23 cellular contexts compared by ENCODE assay signal in the genomic region with DNA sequence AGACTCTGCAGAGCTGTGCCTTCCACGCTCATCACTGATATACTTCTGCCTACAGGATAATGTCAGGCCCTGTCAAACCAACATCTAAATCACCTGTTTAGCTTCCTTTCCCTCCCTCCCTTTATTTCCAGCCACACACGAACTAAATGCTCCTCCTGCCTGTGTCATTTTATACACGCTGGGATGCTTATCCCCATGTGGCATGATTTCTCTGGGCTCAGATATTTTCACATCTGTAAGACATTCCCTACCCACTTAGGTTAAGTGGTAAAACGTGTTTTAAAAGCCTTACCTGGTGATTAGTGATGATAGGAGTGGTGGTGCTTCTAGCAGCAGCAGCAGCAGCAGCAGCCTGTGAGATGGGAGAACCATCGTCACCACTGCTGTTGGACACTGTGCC.
DNase-seq lines count a peak whose midpoint lies in the region; ATAC-seq, FAIRE-seq and TF ChIP-seq lines count a peak whose summit lies in the region.
"Had no signal": no experiment of that assay in that cellular context is flagged by ENCODE, and none has a peak within 500 bp of the region (broad histone marks: within the 10 kb centered on the region; RNA-seq: fewer than 3 reads in every experiment).

No MANE protein-coding gene starts in this region.

- FAIRE-seq in urothelium cell line (lab: Jason Lieb, UNC): peak; percentile 9
- FAIRE-seq: D721Med, GM12878, GM19239 had no signal

- no peak for TF ChIP-seq POLR2A in IMR-90 (IDR thresholded peaks at IDR 0.05; ENCODE audit: low read depth, low read length)

- H2BK120ac ChIP-seq in IMR-90 (ENCODE audit: low read depth, low read length): peak overlapping the region; percentile 99

- no peaks in the 10 kb centered on the region for H4K20me1 ChIP-seq in IMR-90 (ENCODE audit: insufficient read depth, low read length)
- no peaks in the 10 kb centered on the region for H4K20me1 ChIP-seq in neural cell (ENCODE audit: insufficient read depth)
- no peaks in the 10 kb centered on the region for H4K20me1 ChIP-seq in mammary epithelial cell (ENCODE audit: insufficient read depth, low read length)
- H4K20me1 ChIP-seq: BLaER1 had no signal

- peaks cover 14% of the 10 kb centered on the region for H3K9me1 ChIP-seq in IMR-90 (ENCODE audit: insufficient read depth, low read length)

- peak overlapping the region; percentile 99 for H4K91ac ChIP-seq in IMR-90 (ENCODE audit: insufficient read depth, low read depth, low read length)

- no peak overlapping the region for H3K27ac Mint-ChIP-seq in CD8-positive, alpha-beta memory T cell
- H3K27ac Mint-ChIP-seq: B cell; CD4-positive, CD25-positive, alpha-beta regulatory T cell; CD8-positive, alpha-beta T cell; GM23338; H9 had no signal

- no peak for ATAC-seq in IMR-90 (ENCODE audit: low read depth)
- no peak for ATAC-seq in HG03442 (IDR thresholded peaks at IDR 0.05; ENCODE audit: unreplicated experiment)
- ATAC-seq in GM19397 (IDR thresholded peaks at IDR 0.05; ENCODE audit: unreplicated experiment): no peak
- ATAC-seq: CD8-positive, alpha-beta T cell; GM12878; GM23338; HCT116 had no signal

- peak overlapping the region; percentile 81 for H2BK15ac ChIP-seq in IMR-90 (ENCODE audit: low read depth, low read length)

- POLR2A ChIA-PET in IMR-90 (lab: Charles Lee; ENCODE audit: unreplicated experiment): no interaction called here
- POLR2A ChIA-PET in CD8-positive, alpha-beta memory T cell (lab: Charles Lee): no interaction called here

- H3K79me2 ChIP-seq in neural cell (replicated peaks; ENCODE audit: insufficient read depth, low read length): no peaks in the 10 kb centered on the region
- H3K79me2 ChIP-seq in mammary epithelial cell (ENCODE audit: insufficient read depth, low read length): no peaks in the 10 kb centered on the region

- H3K9me3 ChIP-seq in IMR-90 (ENCODE audit: control insufficient read depth, insufficient read depth, low read length) (no peaks in the 10 kb centered on the region), neural cell (ENCODE audit: low read length) (no peaks in the 10 kb centered on the region), mammary epithelial cell (replicated peaks; ENCODE audit: insufficient read depth, low read length) (peaks cover 20% of the 10 kb centered on the region)
- H3K9me3 ChIP-seq in CD8-positive, alpha-beta memory T cell (ENCODE audit: low read length): no peaks in the 10 kb centered on the region
- H3K9me3 ChIP-seq: BLaER1 had no signal

- H3K56ac ChIP-seq in IMR-90 (ENCODE audit: extremely low read depth, insufficient read depth, low read length): peak overlapping the region; percentile 97

- CTCF ChIA-PET in IMR-90 (lab: Yijun Ruan, JAX): no interaction called here
- CTCF ChIA-PET in mammary epithelial cell (lab: Charles Lee; ENCODE audit: low non-redundant PET): no interaction called here
- CTCF ChIA-PET in CD8-positive, alpha-beta memory T cell (lab: Charles Lee): no interaction called here

- peaks cover 4 to 15% (median 9%) of the 10 kb centered on the region in 5 donors for H3K9me3 Mint-ChIP-seq in CD8-positive, alpha-beta memory T cell
- H3K9me3 Mint-ChIP-seq: GM23338, H9 had no signal

- H3K4me3 Mint-ChIP-seq in CD8-positive, alpha-beta memory T cell: no peak overlapping the region
- H3K4me3 Mint-ChIP-seq: B cell; CD4-positive, CD25-positive, alpha-beta regulatory T cell; CD8-positive, alpha-beta T cell; GM23338; H9 had no signal

- H3F3A ChIP-seq in neural cell (ENCODE audit: insufficient read depth, low read length, poor library complexity, severe bottlenecking): no peaks in the 10 kb centered on the region

- peak; percentile 79 for TF ChIP-seq EP300 in neural cell (conservative IDR thresholded peaks at IDR 0.05; ENCODE audit: poor library complexity, severe bottlenecking)

- peak overlapping the region; percentile 80 to 96 for H4K8ac ChIP-seq in IMR-90 (ENCODE audit: low read depth in 2 of 2, low read length in 2 of 2)

- H2AK5ac ChIP-seq in IMR-90 (ENCODE audit: low read depth, low read length): peak overlapping the region; percentile 66

- WGBS in IMR-90 (ENCODE audit: extremely low coverage in 2 of 2, insufficient read length in 1 of 2), 2 experiments: 90% methylated on average over 1 of the region's 5 CpGs; no CpG with 5 or more reads in 1 of the 2 experiments
- WGBS in mammary epithelial cell (ENCODE audit: low coverage, missing lambda C conversion rate): 52% methylated on average over 5 of the region's 5 CpGs

- peak overlapping the region; percentile 100 for H2BK5ac ChIP-seq in IMR-90 (ENCODE audit: low read depth, low read length, poor library complexity, severe bottlenecking)

- H3K4me2 ChIP-seq in IMR-90 (ENCODE audit: low read depth, low read length) (no peak overlapping the region), neural cell (ENCODE audit: low read length) (peak overlapping the region; percentile 46), mammary epithelial cell (ENCODE audit: insufficient read depth, low read depth, low read length) (no peak overlapping the region)
- H3K4me2 ChIP-seq: BLaER1, GM23338 had no signal

- H3K27me3 ChIP-seq in IMR-90 (ENCODE audit: control insufficient read depth, insufficient read depth, low read length) (no peaks in the 10 kb centered on the region), neural cell (ENCODE audit: insufficient read depth, low read depth, low read length) (peaks cover 14% of the 10 kb centered on the region), mammary epithelial cell (ENCODE audit: insufficient read depth, low read length) (no peaks in the 10 kb centered on the region)
- no peaks in the 10 kb centered on the region for H3K27me3 ChIP-seq in CD8-positive, alpha-beta memory T cell (ENCODE audit: insufficient read depth, low read length, poor library complexity, severe bottlenecking)
- H3K27me3 ChIP-seq: BLaER1 had no signal

- H3K9ac ChIP-seq in IMR-90 (ENCODE audit: low read depth, low read length) (peak overlapping the region; percentile 24; the same call in 1 of the 2 replicates), neural cell (ENCODE audit: low read length) (no peak overlapping the region), mammary epithelial cell (ENCODE audit: insufficient read depth, low read length) (no peak overlapping the region)
- H3K9ac ChIP-seq: BLaER1 had no signal

- H4K5ac ChIP-seq in IMR-90 (ENCODE audit: low read depth, low read length): peak overlapping the region; percentile 100

- H2AFZ ChIP-seq in IMR-90 (replicated peaks; ENCODE audit: low read length, poor library complexity): peak overlapping the region; percentile 77
- H2AFZ ChIP-seq in neural cell (ENCODE audit: low read depth, low read length): no peak overlapping the region
- H2AFZ ChIP-seq in mammary epithelial cell (ENCODE audit: low read depth, low read length): no peak overlapping the region
- H2AFZ ChIP-seq: GM23338 had no signal

- H3K36me3 Mint-ChIP-seq in CD8-positive, alpha-beta memory T cell: no peaks in the 10 kb centered on the region
- H3K36me3 Mint-ChIP-seq: CD4-positive, CD25-positive, alpha-beta regulatory T cell; CD8-positive, alpha-beta T cell had no signal

- H3K27ac ChIP-seq in IMR-90 (ENCODE audit: insufficient read depth, low read length): peak overlapping the region; percentile 95
- H3K27ac ChIP-seq in neural cell (ENCODE audit: low read length): peak overlapping the region; percentile 42
- H3K27ac ChIP-seq in mammary epithelial cell (ENCODE audit: insufficient read depth, low read depth, low read length): no peak overlapping the region
- no peak overlapping the region for H3K27ac ChIP-seq in CD8-positive, alpha-beta memory T cell (ENCODE audit: low read depth, low read length)
- H3K27ac ChIP-seq: BLaER1, C4-2B had no signal

- H3K4me1 Mint-ChIP-seq in CD8-positive, alpha-beta memory T cell: no peaks in the 10 kb centered on the region
- H3K4me1 Mint-ChIP-seq: B cell; CD4-positive, CD25-positive, alpha-beta regulatory T cell had no signal

- H3K27me3 Mint-ChIP-seq in CD8-positive, alpha-beta memory T cell: no peaks in the 10 kb centered on the region
- H3K27me3 Mint-ChIP-seq: B cell; CD4-positive, CD25-positive, alpha-beta regulatory T cell had no signal

- peak overlapping the region; percentile 98 for H3K4ac ChIP-seq in IMR-90 (ENCODE audit: low read depth, low read length)

- H3K36me3 ChIP-seq in IMR-90 (ENCODE audit: control insufficient read depth, insufficient read depth, low read length) (no peaks in the 10 kb centered on the region), neural cell (ENCODE audit: insufficient read depth, low read length) (no peaks in the 10 kb centered on the region), mammary epithelial cell (ENCODE audit: insufficient read depth, low read length) (no peaks in the 10 kb centered on the region)
- no peaks in the 10 kb centered on the region for H3K36me3 ChIP-seq in CD8-positive, alpha-beta memory T cell (ENCODE audit: insufficient read depth, low read length)
- H3K36me3 ChIP-seq: BLaER1 had no signal

- peak overlapping the region; percentile 100 for H2BK20ac ChIP-seq in IMR-90 (ENCODE audit: low read depth, low read length)

- H3K14ac ChIP-seq in IMR-90 (replicated peaks; ENCODE audit: low read depth, low read length): peak overlapping the region; percentile 95

- H3K4me3 ChIP-seq in IMR-90 (ENCODE audit: insufficient read depth, low read depth, low read length): no peak overlapping the region
- peak overlapping the region; percentile 50 for H3K4me3 ChIP-seq in neural cell (ENCODE audit: low read length)
- H3K4me3 ChIP-seq in mammary epithelial cell (replicated peaks in 1 of 3; ENCODE audit: insufficient read depth in 1 of 3, low read depth in 2 of 3, low read length in 3 of 3): no peak overlapping the region
- H3K4me3 ChIP-seq in CD8-positive, alpha-beta memory T cell (ENCODE audit: low read length): no peak overlapping the region
- H3K4me3 ChIP-seq: BLaER1, GM12878, GM23338 had no signal

- no peaks in the 10 kb centered on the region for H3K79me1 ChIP-seq in IMR-90 (ENCODE audit: low read depth in 1 of 2, low read length in 2 of 2)

- BruUV-seq in IMR-90 (replicated peaks; lab: Mats Ljungman, UMichigan): no TSS peak
- BruUV-seq in mammary epithelial cell (replicated peaks; lab: Mats Ljungman, UMichigan): no TSS peak

- TF ChIP-seq CTCF in IMR-90 (conservative IDR thresholded peaks at IDR 0.05; ENCODE audit: low read depth, low read length) (no peak), neural cell (IDR thresholded peaks at IDR 0.05; ENCODE audit: poor library complexity, severe bottlenecking) (no peak), mammary epithelial cell (conservative IDR thresholded peaks at IDR 0.05 in 1 of 2, IDR thresholded peaks at IDR 0.05 in 1 of 2; ENCODE audit: extremely low read depth in 1 of 2, insufficient read depth in 1 of 2, low read depth in 1 of 2, low read length in 2 of 2) (no peak)

- dilution Hi-C loops in IMR-90 (cut with HindIII; ENCODE audit: low sequenced_read_pairs, unreplicated experiment): no loop called here
- dilution Hi-C loops in mammary epithelial cell (cut with HindIII; ENCODE audit: low sequenced_read_pairs): no loop called here

- peak overlapping the region; percentile 81 for H2AK9ac ChIP-seq in IMR-90 (replicated peaks; ENCODE audit: low read depth, low read length, poor library complexity)

- no peaks in the 10 kb centered on the region for H3K9me2 ChIP-seq in neural cell (ENCODE audit: insufficient read depth, low read length)

- H3K4me1 ChIP-seq in IMR-90 (ENCODE audit: control insufficient read depth, insufficient read depth, low read length): peaks cover 16% of the 10 kb centered on the region
- no peaks in the 10 kb centered on the region for H3K4me1 ChIP-seq in mammary epithelial cell (ENCODE audit: insufficient read depth, low read length)
- no peaks in the 10 kb centered on the region for H3K4me1 ChIP-seq in CD8-positive, alpha-beta memory T cell (ENCODE audit: insufficient read depth, low read length)
- H3K4me1 ChIP-seq: BLaER1 had no signal

- TF ChIP-seq RAD21 in IMR-90 (IDR thresholded peaks at IDR 0.05; ENCODE audit: low read length) (no peak), neural cell (conservative IDR thresholded peaks at IDR 0.05) (no peak)

- H3K18ac ChIP-seq in IMR-90 (ENCODE audit: low read depth, low read length): peak overlapping the region; percentile 100

- in situ Hi-C loops in IMR-90 (cut with MboI; ENCODE audit: low sequenced_read_pairs) (no loop called here), mammary epithelial cell (cut with MboI; ENCODE audit: low sequenced_read_pairs in 2 of 2) (no loop called here)

- DNase-seq in IMR-90: no peak
- peak; percentile 58 for DNase-seq in NCI-H2227 (lab: John Stamatoyannopoulos, UW; ENCODE audit: unreplicated experiment)
- DNase-seq in urothelium cell line (ENCODE audit: low spot score): no peak
- no peak for DNase-seq in mammary epithelial cell
- DNase-seq in CD8-positive, alpha-beta memory T cell: no peak
- DNase-seq: CD4-positive, CD25-positive, alpha-beta regulatory T cell; CD8-positive, alpha-beta T cell; DMS 273 treated with DMSO at 0.1 percent for 48 hours; DMS79; EL; GDM1; H9 had no signal

- intact Hi-C loops in IMR-90 (cut with micrococcal nuclease) (loop anchor here (5.0 kb wide), 1 partner anchor 50 kb away; no protein-coding TSS in a partner anchor), mammary epithelial cell (cut with micrococcal nuclease) (no loop called here)

- H3K23ac ChIP-seq in IMR-90 (ENCODE audit: low read depth, low read length): peak overlapping the region; percentile 95

Comparison
In these comparisons a context has a peak if more than half of its experiments do, and no peak if none do; other contexts are left out.
1. H3K27ac ChIP-seq: peak in IMR-90 (single experiment) and neural cell (single experiment); none in mammary epithelial cell (single experiment) and CD8-positive, alpha-beta memory T cell (single experiment).